In the genomic region with DNA sequence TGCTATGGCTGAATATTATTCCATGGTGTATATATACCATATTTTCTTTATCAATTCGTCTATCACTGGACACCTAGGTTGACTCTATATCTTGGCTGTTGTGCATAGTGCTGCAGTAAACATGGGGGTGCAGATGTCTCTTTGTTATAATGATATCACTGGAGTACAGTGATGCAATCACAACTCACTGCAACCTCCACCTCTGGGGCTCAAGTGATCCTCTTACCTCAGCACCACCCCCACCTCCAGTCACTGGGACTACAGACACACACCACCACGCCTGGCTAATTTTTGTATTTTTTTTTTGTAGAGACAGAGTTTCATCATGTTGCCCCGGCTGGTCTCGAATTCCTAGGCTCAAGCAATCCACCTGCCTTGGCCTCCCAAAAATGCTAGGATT, we compare ENCODE assay signal across 20 cellular contexts.
"Had no signal": no experiment of that assay in that cellular context is flagged by ENCODE, and none has a peak within 500 bp of the region (broad histone marks: within the 10 kb centered on the region; RNA-seq: fewer than 3 reads in every experiment).

No MANE protein-coding gene starts in this region.

- H3K9ac ChIP-seq: KMS-11 had no signal

- H3K4me2 ChIP-seq: KMS-11 had no signal

- H3K27ac ChIP-seq: ascending aorta, body of pancreas, KMS-11, SK-N-MC had no signal

- H3K27me3 ChIP-seq: ascending aorta, body of pancreas had no signal

- ATAC-seq: activated CD8-positive, alpha-beta memory T cell treated with anti-CD3 and anti-CD28 coated beads, Interleukin-2, amount 10 ng/mL, durations not matched to agents 7 days and 5 days; body of pancreas had no signal

- H3K9me3 ChIP-seq: ascending aorta, body of pancreas had no signal

- H3K4me3 ChIP-seq: ascending aorta, body of pancreas, SK-N-MC had no signal

- DNase-seq: activated B cell treated with CpG ODN at 0.5 μM for 24 hours; activated CD4-positive, alpha-beta T cell treated with anti-CD3 and anti-CD28 coated beads for 1 hour; activated CD4-positive, alpha-beta T cell treated with anti-CD3 and anti-CD28 coated beads, Interleukin-2, amount 10 ng/mL, durations not matched to agents 24 days and 14 days; activated CD4-positive, alpha-beta T cell treated with anti-CD3 and anti-CD28 coated beads, Interleukin-2, amount 50 U/mL, for 48 hours; activated CD8-positive, alpha-beta memory T cell treated with anti-CD3 and anti-CD28 coated beads, Interleukin-2, amount 10 ng/mL, durations not matched to agents 7 days and 5 days; activated effector memory CD4-positive, alpha-beta T cell treated with Interleukin-2 at 50 U/mL for 16 hours; activated naive CD4-positive, alpha-beta T cell; activated T-cell treated with anti-CD3 and anti-CD28 coated beads, Interleukin-2, amount 50 U/mL, for 24 hours; body of pancreas; NCI-H1092 treated with DMSO at 0.1 percent for 48 hours; NCI-H1417 treated with DMSO at 0.1 percent for 48 hours; NCI-H1694; NCI-H2029; NCI-H2107; NCI-H524; SW 1271; T-helper 9 cell had no signal
